1 cellular context compared by ENCODE assay signal in genomic region chr19:50376166-50377050, GRCh38.
TF ChIP-seq lines count a peak whose summit lies in the region.

TSS of gene NR1H2 (plus strand) at chr19:50376457. CDS start at chr19:50377606, 1,149 bp downstream.

TF ChIP-seq in K562, 482 proteins besides CTCF, POLR2A, EP300 and RAD21 (continued from another document and continues in another):
- TF ChIP-seq, protein P1, sequence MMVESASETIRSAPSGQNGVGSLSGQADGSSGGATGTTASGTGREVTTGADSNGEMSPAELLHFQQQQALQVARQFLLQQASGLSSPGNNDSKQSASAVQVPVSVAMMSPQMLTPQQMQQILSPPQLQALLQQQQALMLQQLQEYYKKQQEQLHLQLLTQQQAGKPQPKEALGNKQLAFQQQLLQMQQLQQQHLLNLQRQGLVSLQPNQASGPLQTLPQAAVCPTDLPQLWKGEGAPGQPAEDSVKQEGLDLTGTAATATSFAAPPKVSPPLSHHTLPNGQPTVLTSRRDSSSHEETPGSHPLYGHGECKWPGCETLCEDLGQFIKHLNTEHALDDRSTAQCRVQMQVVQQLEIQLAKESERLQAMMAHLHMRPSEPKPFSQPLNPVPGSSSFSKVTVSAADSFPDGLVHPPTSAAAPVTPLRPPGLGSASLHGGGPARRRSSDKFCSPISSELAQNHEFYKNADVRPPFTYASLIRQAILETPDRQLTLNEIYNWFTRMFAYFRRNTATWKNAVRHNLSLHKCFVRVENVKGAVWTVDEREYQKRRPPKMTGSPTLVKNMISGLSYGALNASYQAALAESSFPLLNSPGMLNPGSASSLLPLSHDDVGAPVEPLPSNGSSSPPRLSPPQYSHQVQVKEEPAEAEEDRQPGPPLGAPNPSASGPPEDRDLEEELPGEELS (CRISPR knock-in tag; IDR thresholded peaks at IDR 0.05; ENCODE audit: borderline replicate concordance), result 0 out of 2 replicates have a peak, but pooled peaks have one; percentile 43
- TF ChIP-seq ZNF436 (CRISPR knock-in tag; IDR thresholded peaks at IDR 0.05) (no peak), FOXK2 (conservative IDR thresholded peaks at IDR 0.05 in 1 of 2, IDR thresholded peaks at IDR 0.05 in 1 of 2; ENCODE audit: low read depth in 2 of 2) (peak; percentile 96), NONO (IDR thresholded peaks at IDR 0.05; ENCODE audit: low read depth in 2 of 2, low read length in 1 of 2) (peak in 1 of 2 experiments; percentile 8; a peak in 1 of 4 replicates), PHF8 (IDR thresholded peaks at IDR 0.05; ENCODE audit: borderline replicate concordance, low read length) (peak; percentile 69; the same call in 1 of the 2 replicates), MXD1 (CRISPR knock-in tag; IDR thresholded peaks at IDR 0.05; ENCODE audit: borderline replicate concordance, poor library complexity, severe bottlenecking) (no peak), ID3 (CRISPR knock-in tag; IDR thresholded peaks at IDR 0.05) (no peak), ID3 (tag; IDR thresholded peaks at IDR 0.05) (peak; percentile 65; the same call in 1 of the 2 replicates), FUS (optimal IDR thresholded peaks at IDR 0.05; ENCODE audit: low read depth, low read length) (no peak), EP400 (IDR thresholded peaks at IDR 0.05) (peak; percentile 86), NRF1 (conservative IDR thresholded peaks at IDR 0.05 in 1 of 2, IDR thresholded peaks at IDR 0.05 in 1 of 2) (peak; percentile 61 to 72), NEUROD1 (IDR thresholded peaks at IDR 0.05; ENCODE audit: borderline replicate concordance, low read depth, low read length, partially characterized antibody) (peak; percentile 77), GABPA (tag; conservative IDR thresholded peaks at IDR 0.05; ENCODE audit: low read depth) (peak; percentile 100), NBN (IDR thresholded peaks at IDR 0.05; ENCODE audit: low read depth) (peak; percentile 73), STAT5A (IDR thresholded peaks at IDR 0.05; ENCODE audit: borderline replicate concordance, low read length) (peak; percentile 65; the same call in 1 of the 2 replicates), BCLAF1 (IDR thresholded peaks at IDR 0.05; ENCODE audit: borderline replicate concordance in 1 of 2, control insufficient read depth in 1 of 2, low read depth in 2 of 2, low read length in 1 of 2) (peak in 1 of 2 experiments; percentile 97; a peak in 2 of 4 replicates), NCOR1 (IDR thresholded peaks at IDR 0.05) (peak; percentile 87), ZFPM2 (CRISPR knock-in tag; IDR thresholded peaks at IDR 0.05) (no peak), TCF7 (IDR thresholded peaks at IDR 0.05; ENCODE audit: borderline replicate concordance) (peak; percentile 73; the same call in 1 of the 2 replicates), ATF7 (IDR thresholded peaks at IDR 0.05) (peak; percentile 91), AFF1 (IDR thresholded peaks at IDR 0.05; ENCODE audit: low read depth in 1 of 2, partially characterized antibody in 2 of 2) (peak; percentile 62 to 81), ZNF224 (CRISPR knock-in tag; IDR thresholded peaks at IDR 0.05) (no peak), CXXC5 (CRISPR knock-in tag; IDR thresholded peaks at IDR 0.05) (peak; percentile 83), RNF2 (IDR thresholded peaks at IDR 0.05) (0 out of 2 replicates have a peak, but pooled peaks have one; percentile 22), SRSF3 (IDR thresholded peaks at IDR 0.05; ENCODE audit: insufficient read depth, low read length) (0 out of 2 replicates have a peak, but pooled peaks have one; percentile 81), ARID2 (IDR thresholded peaks at IDR 0.05) (no peak), NFIC (IDR thresholded peaks at IDR 0.05) (peak; percentile 66), TEAD4 (IDR thresholded peaks at IDR 0.05; ENCODE audit: low read length) (peak; percentile 25; the same call in 1 of the 2 replicates), TEAD4 (CRISPR knock-in tag; IDR thresholded peaks at IDR 0.05; ENCODE audit: borderline replicate concordance) (no peak), NCOA1 (IDR thresholded peaks at IDR 0.05; ENCODE audit: low read depth) (peak; percentile 99), ESRRA (IDR thresholded peaks at IDR 0.05; ENCODE audit: borderline replicate concordance, low read depth) (peak; percentile 21), CBX3 (IDR thresholded peaks at IDR 0.05; ENCODE audit: borderline replicate concordance in 1 of 2, low read length in 2 of 2) (peak in 1 of 2 experiments; percentile 93; a peak in 2 of 3 replicates), HMGXB4 (CRISPR knock-in tag; IDR thresholded peaks at IDR 0.05) (no peak), ZBTB43 (CRISPR knock-in tag; IDR thresholded peaks at IDR 0.05) (0 out of 2 replicates have a peak, but pooled peaks have one; percentile 79), ETV6 (IDR thresholded peaks at IDR 0.05; ENCODE audit: borderline replicate concordance in 1 of 2, low read depth in 2 of 2, low read length in 1 of 2) (no peak; a peak in 1 of 4 replicates), ETV6 (CRISPR knock-in tag; IDR thresholded peaks at IDR 0.05; ENCODE audit: borderline replicate concordance) (no peak), ETS2 (tag; IDR thresholded peaks at IDR 0.05; ENCODE audit: borderline replicate concordance, poor library complexity, severe bottlenecking) (no peak), IFI16 (CRISPR knock-in tag; IDR thresholded peaks at IDR 0.05) (no peak), E2F3 (CRISPR knock-in tag; IDR thresholded peaks at IDR 0.05) (0 out of 2 replicates have a peak, but pooled peaks have one; percentile 50), SMARCA5 (IDR thresholded peaks at IDR 0.05) (no peak), ZNF76 (CRISPR knock-in tag; IDR thresholded peaks at IDR 0.05; ENCODE audit: borderline replicate concordance) (peak; percentile 85; the same call in 1 of the 2 replicates), BHLHE40 (IDR thresholded peaks at IDR 0.05; ENCODE audit: low read length) (peak; percentile 72)
- TF ChIP-seq, protein P2, sequence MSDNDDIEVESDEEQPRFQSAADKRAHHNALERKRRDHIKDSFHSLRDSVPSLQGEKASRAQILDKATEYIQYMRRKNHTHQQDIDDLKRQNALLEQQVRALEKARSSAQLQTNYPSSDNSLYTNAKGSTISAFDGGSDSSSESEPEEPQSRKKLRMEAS (CRISPR knock-in tag; IDR thresholded peaks at IDR 0.05), result peak; percentile 34; the same call in 1 of the 2 replicates
- TF ChIP-seq, protein P3, sequence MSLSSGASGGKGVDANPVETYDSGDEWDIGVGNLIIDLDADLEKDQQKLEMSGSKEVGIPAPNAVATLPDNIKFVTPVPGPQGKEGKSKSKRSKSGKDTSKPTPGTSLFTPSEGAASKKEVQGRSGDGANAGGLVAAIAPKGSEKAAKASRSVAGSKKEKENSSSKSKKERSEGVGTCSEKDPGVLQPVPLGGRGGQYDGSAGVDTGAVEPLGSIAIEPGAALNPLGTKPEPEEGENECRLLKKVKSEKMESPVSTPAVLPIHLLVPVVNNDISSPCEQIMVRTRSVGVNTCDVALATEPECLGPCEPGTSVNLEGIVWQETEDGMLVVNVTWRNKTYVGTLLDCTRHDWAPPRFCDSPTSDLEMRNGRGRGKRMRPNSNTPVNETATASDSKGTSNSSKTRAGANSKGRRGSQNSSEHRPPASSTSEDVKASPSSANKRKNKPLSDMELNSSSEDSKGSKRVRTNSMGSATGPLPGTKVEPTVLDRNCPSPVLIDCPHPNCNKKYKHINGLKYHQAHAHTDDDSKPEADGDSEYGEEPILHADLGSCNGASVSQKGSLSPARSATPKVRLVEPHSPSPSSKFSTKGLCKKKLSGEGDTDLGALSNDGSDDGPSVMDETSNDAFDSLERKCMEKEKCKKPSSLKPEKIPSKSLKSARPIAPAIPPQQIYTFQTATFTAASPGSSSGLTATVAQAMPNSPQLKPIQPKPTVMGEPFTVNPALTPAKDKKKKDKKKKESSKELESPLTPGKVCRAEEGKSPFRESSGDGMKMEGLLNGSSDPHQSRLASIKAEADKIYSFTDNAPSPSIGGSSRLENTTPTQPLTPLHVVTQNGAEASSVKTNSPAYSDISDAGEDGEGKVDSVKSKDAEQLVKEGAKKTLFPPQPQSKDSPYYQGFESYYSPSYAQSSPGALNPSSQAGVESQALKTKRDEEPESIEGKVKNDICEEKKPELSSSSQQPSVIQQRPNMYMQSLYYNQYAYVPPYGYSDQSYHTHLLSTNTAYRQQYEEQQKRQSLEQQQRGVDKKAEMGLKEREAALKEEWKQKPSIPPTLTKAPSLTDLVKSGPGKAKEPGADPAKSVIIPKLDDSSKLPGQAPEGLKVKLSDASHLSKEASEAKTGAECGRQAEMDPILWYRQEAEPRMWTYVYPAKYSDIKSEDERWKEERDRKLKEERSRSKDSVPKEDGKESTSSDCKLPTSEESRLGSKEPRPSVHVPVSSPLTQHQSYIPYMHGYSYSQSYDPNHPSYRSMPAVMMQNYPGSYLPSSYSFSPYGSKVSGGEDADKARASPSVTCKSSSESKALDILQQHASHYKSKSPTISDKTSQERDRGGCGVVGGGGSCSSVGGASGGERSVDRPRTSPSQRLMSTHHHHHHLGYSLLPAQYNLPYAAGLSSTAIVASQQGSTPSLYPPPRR (CRISPR knock-in tag; IDR thresholded peaks at IDR 0.05; ENCODE audit: borderline replicate concordance), result no peak
